1 cellular context compared by ENCODE assay signal in the genomic region with DNA sequence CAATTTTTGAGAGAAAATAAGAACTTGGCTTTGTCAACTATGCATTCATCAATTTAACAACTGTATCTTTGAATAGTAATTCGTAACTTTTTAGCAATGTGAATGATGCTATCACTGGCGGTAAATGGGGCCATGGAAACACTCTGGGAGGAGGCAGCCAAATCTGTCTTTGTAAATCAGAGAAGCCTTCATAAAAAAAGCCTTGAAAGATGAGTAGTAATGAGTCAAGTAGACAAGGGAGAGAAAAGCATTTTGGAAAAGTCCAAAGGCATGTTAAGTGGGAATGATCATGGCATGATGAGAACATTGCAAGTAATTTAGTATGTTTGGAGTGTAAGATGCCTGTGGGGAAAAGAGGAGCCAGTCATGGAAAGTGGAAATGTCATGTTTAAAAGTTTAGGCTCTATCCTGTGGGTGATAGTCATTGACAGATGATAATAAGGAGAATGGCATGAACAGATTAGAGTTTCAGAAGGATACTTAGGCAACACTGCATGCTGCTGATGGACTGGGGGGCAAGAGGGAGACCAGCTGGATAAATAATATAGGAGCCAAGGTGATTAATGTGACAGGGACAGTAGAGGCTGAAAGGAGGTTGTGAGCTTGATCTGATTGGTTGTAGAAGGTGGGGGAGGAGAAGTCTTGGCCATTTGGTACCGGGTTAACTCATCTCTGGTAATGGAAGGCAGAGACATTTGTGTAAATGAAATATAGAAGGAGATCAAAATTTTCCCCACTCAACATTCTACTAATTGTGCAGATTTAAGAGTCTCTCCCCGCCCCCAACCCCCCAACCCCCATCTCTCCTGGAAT.
TF ChIP-seq lines count a peak whose summit lies in the region.

No MANE protein-coding gene starts in this region.

TF ChIP-seq in IMR-90, 13 proteins besides CTCF, POLR2A, EP300 and RAD21 (continued from another document):
- no peak for TF ChIP-seq MXI1 (IDR thresholded peaks at IDR 0.05; ENCODE audit: borderline replicate concordance, low read depth, low read length)
- no peak for TF ChIP-seq FOS (IDR thresholded peaks at IDR 0.05; ENCODE audit: low read depth, low read length)
